ENCODE assay signal across 1 cellular context in the genomic region with DNA sequence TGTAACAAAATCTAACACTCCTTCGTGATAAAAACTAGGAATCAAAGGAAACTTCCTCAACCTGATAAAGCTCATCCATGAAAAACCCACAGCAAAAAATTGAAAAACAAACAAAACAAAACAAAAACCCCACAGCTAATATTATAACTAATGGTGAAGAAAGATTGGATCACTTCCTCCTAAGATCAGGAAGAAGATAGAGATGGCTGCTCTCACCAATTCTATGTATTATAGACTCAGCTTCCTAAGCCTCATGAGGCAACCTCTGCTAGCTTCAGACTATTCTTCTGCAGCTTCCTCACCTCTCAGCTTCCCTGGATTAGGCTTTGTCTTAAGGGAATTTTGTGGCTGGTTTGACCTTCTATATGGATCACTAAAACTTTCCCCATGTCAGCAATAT.
TF ChIP-seq lines count a peak whose summit lies in the region.

No MANE protein-coding gene starts in this region.

TF ChIP-seq in K562, 482 proteins besides CTCF, POLR2A, EP300 and RAD21 (continued from another document):
- TF ChIP-seq, protein P1, sequence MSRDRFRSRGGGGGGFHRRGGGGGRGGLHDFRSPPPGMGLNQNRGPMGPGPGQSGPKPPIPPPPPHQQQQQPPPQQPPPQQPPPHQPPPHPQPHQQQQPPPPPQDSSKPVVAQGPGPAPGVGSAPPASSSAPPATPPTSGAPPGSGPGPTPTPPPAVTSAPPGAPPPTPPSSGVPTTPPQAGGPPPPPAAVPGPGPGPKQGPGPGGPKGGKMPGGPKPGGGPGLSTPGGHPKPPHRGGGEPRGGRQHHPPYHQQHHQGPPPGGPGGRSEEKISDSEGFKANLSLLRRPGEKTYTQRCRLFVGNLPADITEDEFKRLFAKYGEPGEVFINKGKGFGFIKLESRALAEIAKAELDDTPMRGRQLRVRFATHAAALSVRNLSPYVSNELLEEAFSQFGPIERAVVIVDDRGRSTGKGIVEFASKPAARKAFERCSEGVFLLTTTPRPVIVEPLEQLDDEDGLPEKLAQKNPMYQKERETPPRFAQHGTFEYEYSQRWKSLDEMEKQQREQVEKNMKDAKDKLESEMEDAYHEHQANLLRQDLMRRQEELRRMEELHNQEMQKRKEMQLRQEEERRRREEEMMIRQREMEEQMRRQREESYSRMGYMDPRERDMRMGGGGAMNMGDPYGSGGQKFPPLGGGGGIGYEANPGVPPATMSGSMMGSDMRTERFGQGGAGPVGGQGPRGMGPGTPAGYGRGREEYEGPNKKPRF (IDR thresholded peaks at IDR 0.05; ENCODE audit: low read depth, low read length), result no peak
